Comparison of ENCODE assay signal across 9 cellular contexts in the genomic region with DNA sequence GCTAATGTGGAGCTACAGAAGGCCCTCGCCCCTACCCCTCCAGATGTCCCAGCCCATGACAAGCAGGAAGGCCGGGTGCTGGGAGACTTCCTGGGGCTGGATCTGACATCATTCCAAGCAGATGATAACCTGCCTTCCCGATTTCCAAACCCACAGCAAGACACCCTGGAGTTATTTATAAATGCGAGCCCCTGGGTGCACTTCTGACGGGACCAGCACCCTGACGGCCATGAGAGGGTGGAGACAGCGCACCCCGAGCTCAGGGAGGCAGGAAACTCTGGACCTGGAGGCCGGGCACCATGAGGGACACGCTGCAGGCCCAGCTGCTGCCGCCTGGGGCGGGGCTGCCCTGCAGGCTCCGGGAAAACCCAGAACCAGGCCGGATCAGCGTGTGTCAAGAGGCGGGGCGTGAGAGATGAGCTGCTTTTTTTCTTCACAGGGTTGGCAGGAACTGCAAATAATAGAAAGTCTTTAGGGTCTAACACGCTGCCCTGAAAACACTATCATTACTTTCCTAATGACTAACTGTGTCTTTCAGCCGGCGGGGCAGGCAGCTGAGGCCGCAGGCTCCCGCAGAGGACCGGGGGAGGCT. TPM values are rescaled to one million over a fixed set of nuclear protein-coding genes. Genes with fewer than 3 reads are reported as not detected.
A peak's percentile ranks its signal among the peaks of the same experiment; 100 is the strongest.
DNase-seq lines count a peak whose midpoint lies in the region; ATAC-seq and TF ChIP-seq lines count a peak whose summit lies in the region.
"Had no signal": no experiment of that assay in that cellular context is flagged by ENCODE, and none has a peak within 500 bp of the region (broad histone marks: within the 10 kb centered on the region; RNA-seq: fewer than 3 reads in every experiment).

No MANE protein-coding gene starts in this region.

- no peaks in the 10 kb centered on the region for H3K36me3 ChIP-seq in ascending aorta

- H3K27ac ChIP-seq in VCaP (peak overlapping the region; percentile 85), ascending aorta (peak overlapping the region in 1 of 2 donors; percentile 31)

- H3K27me3 ChIP-seq in ascending aorta, result peaks cover 4% of the 10 kb centered on the region

- H3K4me1 ChIP-seq in ascending aorta, result peaks cover 2 to 3% of the 10 kb centered on the region in 2 donors

- H3K9me3 ChIP-seq in ascending aorta, result no peaks in the 10 kb centered on the region

- ATAC-seq in GM18858 (IDR thresholded peaks at IDR 0.05; ENCODE audit: unreplicated experiment) (no peak), GM21367 (IDR thresholded peaks at IDR 0.05; ENCODE audit: unreplicated experiment) (no peak)

- DNase-seq in AG09309 (ENCODE audit: low read depth), result no peak
- DNase-seq in GM03348 (ENCODE audit: low spot score), result peak; percentile 71
- DNase-seq in islet precursor cell, result peak; percentile 90
- no peak for DNase-seq in germinal center (ENCODE audit: low spot score)
- DNase-seq in ascending aorta (ENCODE audit: low spot score in 2 of 2), result no peak

- peak; percentile 11 for TF ChIP-seq CTCF in AG09309 (IDR thresholded peaks at IDR 0.05; ENCODE audit: control insufficient read depth, insufficient read depth, low read depth, low read length, missing control alignments)
- peak; percentile 75 for TF ChIP-seq CTCF in VCaP (conservative IDR thresholded peaks at IDR 0.05)
- TF ChIP-seq CTCF in ascending aorta (IDR thresholded peaks at IDR 0.05), result no peak

- intact Hi-C loops in ascending aorta (cut with DNase I), result loop anchor here (5.0 kb wide), 3 partner anchors 84 to 1304 kb away; a partner anchor contains a TSS

- H3K4me3 ChIP-seq in AG09309 (ENCODE audit: control insufficient read depth, low read depth, low read length) (no peak overlapping the region), ascending aorta (no peak overlapping the region)

RNA-seq across cellular contexts. Expression of a gene that starts 2.5 kb away (rescaled TPM):
- not detected for total RNA-seq in ascending aorta
- total RNA-seq: SK-MEL-5 had no signal

Comparison
In these comparisons a context has a peak if more than half of its experiments do, and no peak if none do; other contexts are left out.
1. DNase-seq: peak in GM03348 (single experiment) and islet precursor cell (single experiment); none in AG09309 (single experiment), germinal center (single experiment) and ascending aorta (0 of 2).
2. CTCF ChIP-seq: peak in AG09309 (single experiment) and VCaP (single experiment); none in ascending aorta (0 of 3).